Comparison of ENCODE assay signal across 14 cellular contexts in the genomic region with DNA sequence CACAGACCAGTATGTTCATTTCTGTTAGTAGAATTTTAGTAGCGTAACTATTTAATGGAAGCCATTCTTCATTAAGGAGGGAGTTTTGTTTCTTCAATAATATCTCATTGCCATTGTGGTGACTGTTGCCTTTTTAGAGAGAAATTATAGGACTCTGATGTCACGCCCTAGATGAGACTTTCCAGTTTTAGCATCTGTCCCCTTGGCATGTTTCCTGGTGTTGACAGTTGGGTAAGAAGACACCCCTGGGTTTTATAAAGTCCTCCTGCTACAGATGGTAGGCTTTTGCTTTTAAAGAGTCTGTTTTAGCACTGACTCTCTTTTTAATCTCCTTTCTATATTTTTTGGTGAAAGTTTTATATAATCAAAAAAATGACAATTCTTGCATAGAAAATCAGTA. TPM values are rescaled to one million over a fixed set of nuclear protein-coding genes. Genes with fewer than 3 reads are reported as not detected.
"Had no signal": no experiment of that assay in that cellular context is flagged by ENCODE, and none has a peak within 500 bp of the region (broad histone marks: within the 10 kb centered on the region; RNA-seq: fewer than 3 reads in every experiment).

No MANE protein-coding gene starts in this region.

- H3K27me3 ChIP-seq: body of pancreas, neural progenitor cell, ovary, upper lobe of right lung had no signal

- H2AFZ ChIP-seq: neural progenitor cell had no signal

- H3K9me3 ChIP-seq: body of pancreas, ovary, upper lobe of right lung had no signal

- H3K27ac ChIP-seq: body of pancreas, neural progenitor cell, ovary, upper lobe of right lung had no signal

- H3K4me2 ChIP-seq: neural progenitor cell had no signal

- DNase-seq: activated CD4-positive, alpha-beta T cell treated with anti-CD3 and anti-CD28 coated beads, Interleukin-2, amount 10 ng/mL, durations not matched to agents 24 days and 14 days; body of pancreas; endodermal cell; erythroblast; hippocampal formation; ovary; stimulated activated CD4-positive, alpha-beta T cell treated with anti-CD3 and anti-CD28 coated beads, Interleukin-15, amount 100 ng/mL, for 24 hours; stimulated activated CD4-positive, alpha-beta T cell treated with anti-CD3 and anti-CD28 coated beads, Interleukin-4, amount 100 ng/mL, for 24 hours; upper lobe of right lung had no signal

- H3K36me3 ChIP-seq: neural progenitor cell, ovary, upper lobe of right lung had no signal

- H3K9ac ChIP-seq: neural progenitor cell had no signal

- ATAC-seq: body of pancreas, upper lobe of right lung, WTC11 had no signal

- H3K4me3 ChIP-seq: body of pancreas, neural progenitor cell, ovary, upper lobe of right lung had no signal

- H3K4me1 ChIP-seq: body of pancreas, neural progenitor cell, upper lobe of right lung had no signal

RNA-seq across cellular contexts. Expression of a gene that starts 41.9 kb away (rescaled TPM):
- total RNA-seq: activated CD4-positive, alpha-beta T cell treated with anti-CD3 and anti-CD28 coated beads, Interleukin-2, amount 10 ng/mL, durations not matched to agents 24 days and 14 days; activated T-helper 2 cell treated with anti-CD3 and anti-CD28 coated beads, Interferon-gamma antibody, Interleukin-2, Interleukin-4, amounts not matched to agents 10 μg/mL and 5 μg/mL and 100 μg/mL, durations not matched to agents 14 hours and 24 hours and 36 hours; dermis microvascular lymphatic vessel endothelial cell; kidney epithelial cell; upper lobe of right lung had no signal
